In the genomic region with DNA sequence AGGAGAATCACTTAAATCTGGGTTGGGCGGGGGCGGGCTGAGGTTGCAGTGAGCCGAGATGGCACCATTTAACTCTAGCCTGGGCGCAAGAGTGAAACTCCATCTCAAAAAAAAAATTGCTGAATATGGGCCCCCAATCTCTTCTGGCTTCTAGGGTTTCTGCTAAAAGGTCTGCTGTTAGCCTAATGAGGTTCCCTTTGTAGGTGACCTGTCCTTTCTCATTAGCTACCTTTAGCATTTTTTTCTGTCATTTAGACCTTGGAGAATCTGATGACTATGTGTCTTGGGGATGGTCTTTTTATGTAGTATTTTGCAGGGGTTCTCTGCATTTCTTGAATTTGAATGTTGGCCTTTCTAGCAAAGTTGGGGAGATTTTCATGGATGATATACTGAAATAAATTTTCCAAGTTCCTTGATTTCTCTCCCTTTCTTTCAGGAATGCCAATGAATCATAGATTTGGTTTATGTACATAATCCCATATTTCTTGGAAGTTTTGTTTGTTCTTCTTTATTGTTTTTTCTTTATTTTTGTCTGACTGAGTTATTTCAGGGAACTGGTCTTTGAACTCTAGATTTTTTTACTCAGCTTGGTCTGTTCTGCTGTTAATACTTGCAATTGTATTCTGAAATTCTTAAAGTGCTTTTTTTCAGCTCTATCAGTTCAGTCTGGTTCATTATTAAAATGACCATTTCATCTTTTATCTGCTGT, we compare ENCODE assay signal across 11 cellular contexts.
"Had no signal": no experiment of that assay in that cellular context is flagged by ENCODE, and none has a peak within 500 bp of the region (broad histone marks: within the 10 kb centered on the region; RNA-seq: fewer than 3 reads in every experiment).

No MANE protein-coding gene starts in this region.

- H3K4me3 ChIP-seq: GM23248, GM23338, HAP-1 had no signal

- H3K9ac ChIP-seq: GM23248 had no signal

- ATAC-seq: GM23338, HCT116 had no signal

- H3K27ac ChIP-seq: GM23248 had no signal

- FAIRE-seq: H1, H54 had no signal

- H3K4me2 ChIP-seq: GM23338 had no signal

- H3K4me1 ChIP-seq: HAP-1 had no signal

- DNase-seq: GM23248, GOT3, H7, H9, HCEC 1CT, HFFc6 had no signal

- H2AFZ ChIP-seq: GM23248, GM23338 had no signal

- H3K9me3 ChIP-seq: HAP-1 had no signal

- H3K36me3 ChIP-seq: HAP-1 had no signal
